Comparison of ENCODE assay signal across 17 cellular contexts in genomic region chr9:129209109-129209508, GRCh38. TPM values are rescaled to one million over a fixed set of nuclear protein-coding genes. Genes with fewer than 3 reads are reported as not detected.
DNase-seq lines count a peak whose midpoint lies in the region; ATAC-seq and TF ChIP-seq lines count a peak whose summit lies in the region.
"Had no signal": no experiment of that assay in that cellular context is flagged by ENCODE, and none has a peak within 500 bp of the region (broad histone marks: within the 10 kb centered on the region; RNA-seq: fewer than 3 reads in every experiment).

No MANE protein-coding gene starts in this region.

- H3K4me3 Mint-ChIP-seq in activated CD8-positive, alpha-beta memory T cell treated with anti-CD3 and anti-CD28 coated beads, Interleukin-2, amount 10 ng/mL, durations not matched to agents 7 days and 5 days: no peak overlapping the region
- H3K4me3 Mint-ChIP-seq in activated CD8-positive, alpha-beta T cell treated with anti-CD3 and anti-CD28 coated beads, Interleukin-2, amount 10 ng/mL, durations not matched to agents 7 days and 5 days: peak overlapping the region; percentile 68
- peak overlapping the region; percentile 69 for H3K4me3 Mint-ChIP-seq in progenitor cell of endocrine pancreas (ENCODE audit: low read depth)
- H3K4me3 Mint-ChIP-seq: memory B cell had no signal

- CTCF ChIA-PET in activated CD8-positive, alpha-beta memory T cell treated with anti-CD3 and anti-CD28 coated beads, Interleukin-2, amount 10 ng/mL, durations not matched to agents 7 days and 5 days (lab: Charles Lee): no interaction called here
- CTCF ChIA-PET in activated CD8-positive, alpha-beta T cell treated with anti-CD3 and anti-CD28 coated beads, Interleukin-2, amount 10 ng/mL, durations not matched to agents 7 days and 5 days (lab: Charles Lee): no interaction called here

- peak overlapping the region; percentile 74 for H3K4me3 ChIP-seq in iPS-18a (ENCODE audit: low read length)
- no peak overlapping the region for H3K4me3 ChIP-seq in upper lobe of left lung
- H3K4me3 ChIP-seq: heart left ventricle, MG63, tibial nerve had no signal

- no peaks in the 10 kb centered on the region for H3K27me3 ChIP-seq in iPS-18a (ENCODE audit: control insufficient read depth, insufficient read depth, low read length)
- H3K27me3 ChIP-seq in upper lobe of left lung: no peaks in the 10 kb centered on the region
- H3K27me3 ChIP-seq: BE2C, heart left ventricle, MG63, tibial nerve had no signal

- POLR2A ChIA-PET in activated CD8-positive, alpha-beta T cell treated with anti-CD3 and anti-CD28 coated beads, Interleukin-2, amount 10 ng/mL, durations not matched to agents 7 days and 5 days (lab: Charles Lee): interaction anchor here (1.5 kb wide), 1 partner anchor 12 kb away, joined by 4 read pairs; no protein-coding TSS in a partner anchor

- H3K9me3 ChIP-seq in iPS-18a (ENCODE audit: control insufficient read depth, low read depth, low read length): no peaks in the 10 kb centered on the region
- H3K9me3 ChIP-seq in upper lobe of left lung: no peaks in the 10 kb centered on the region
- H3K9me3 ChIP-seq: BE2C, heart left ventricle, MG63, tibial nerve had no signal

- no peak for TF ChIP-seq EP300 in upper lobe of left lung (IDR thresholded peaks at IDR 0.05)

- H3K9ac ChIP-seq in iPS-18a (ENCODE audit: low read length): peak overlapping the region; percentile 61

- H3K36me3 Mint-ChIP-seq in activated CD8-positive, alpha-beta memory T cell treated with anti-CD3 and anti-CD28 coated beads, Interleukin-2, amount 10 ng/mL, durations not matched to agents 7 days and 5 days: no peaks in the 10 kb centered on the region
- H3K36me3 Mint-ChIP-seq in activated CD8-positive, alpha-beta T cell treated with anti-CD3 and anti-CD28 coated beads, Interleukin-2, amount 10 ng/mL, durations not matched to agents 7 days and 5 days (ENCODE audit: low read depth): no peaks in the 10 kb centered on the region
- H3K36me3 Mint-ChIP-seq in progenitor cell of endocrine pancreas (ENCODE audit: insufficient read depth): no peaks in the 10 kb centered on the region
- H3K36me3 Mint-ChIP-seq: memory B cell had no signal

- no peaks in the 10 kb centered on the region for H3K9me3 Mint-ChIP-seq in activated CD8-positive, alpha-beta memory T cell treated with anti-CD3 and anti-CD28 coated beads, Interleukin-2, amount 10 ng/mL, durations not matched to agents 7 days and 5 days (ENCODE audit: low read depth)
- H3K9me3 Mint-ChIP-seq in activated CD8-positive, alpha-beta T cell treated with anti-CD3 and anti-CD28 coated beads, Interleukin-2, amount 10 ng/mL, durations not matched to agents 7 days and 5 days (ENCODE audit: insufficient read depth): no peaks in the 10 kb centered on the region
- no peaks in the 10 kb centered on the region for H3K9me3 Mint-ChIP-seq in progenitor cell of endocrine pancreas (ENCODE audit: low read depth)
- H3K9me3 Mint-ChIP-seq: memory B cell had no signal

- TF ChIP-seq CTCF in progenitor cell of endocrine pancreas (IDR thresholded peaks at IDR 0.05; ENCODE audit: unreplicated experiment) (no peak), upper lobe of left lung (IDR thresholded peaks at IDR 0.05) (no peak)

- no peaks in the 10 kb centered on the region for H3K36me3 ChIP-seq in iPS-18a (ENCODE audit: control insufficient read depth, low read depth, low read length)
- no peaks in the 10 kb centered on the region for H3K36me3 ChIP-seq in upper lobe of left lung
- H3K36me3 ChIP-seq: BE2C, heart left ventricle, MG63, tibial nerve had no signal

- no peak for DNase-seq in activated CD8-positive, alpha-beta memory T cell treated with anti-CD3 and anti-CD28 coated beads, Interleukin-2, amount 10 ng/mL, durations not matched to agents 7 days and 5 days
- no peak for DNase-seq in activated CD8-positive, alpha-beta memory T cell treated with anti-CD3 and anti-CD28 coated beads, Interleukin-2, amount 50 U/mL, for 4 hours
- no peak for DNase-seq in activated CD8-positive, alpha-beta T cell treated with anti-CD3 and anti-CD28 coated beads, Interleukin-2, amount 10 ng/mL, durations not matched to agents 7 days and 5 days
- DNase-seq in progenitor cell of endocrine pancreas (ENCODE audit: low spot score, unreplicated experiment) (no peak), NCI-H446 (lab: John Stamatoyannopoulos, UW) (no peak), upper lobe of left lung (no peak), NCI-H128 (lab: John Stamatoyannopoulos, UW; ENCODE audit: unreplicated experiment) (no peak)
- DNase-seq: activated effector memory CD4-positive, alpha-beta T cell treated with Interleukin-2 at 50 U/mL for 16 hours; BE2C; heart left ventricle; kidney glomerular epithelial cell; MG63; NCI-H1694; NCI-H345 had no signal

- H3K4me1 ChIP-seq in iPS-18a (ENCODE audit: control insufficient read depth, low read depth, low read length): peaks cover 18% of the 10 kb centered on the region
- H3K4me1 ChIP-seq in upper lobe of left lung: no peaks in the 10 kb centered on the region
- H3K4me1 ChIP-seq: BE2C, heart left ventricle, tibial nerve had no signal

- 76 to 78% methylated on average over 3 to 4 of the region's 4 CpGs for WGBS in upper lobe of left lung, 2 donors

- H3K27ac Mint-ChIP-seq in activated CD8-positive, alpha-beta memory T cell treated with anti-CD3 and anti-CD28 coated beads, Interleukin-2, amount 10 ng/mL, durations not matched to agents 7 days and 5 days: peak overlapping the region; percentile 77
- H3K27ac Mint-ChIP-seq in activated CD8-positive, alpha-beta T cell treated with anti-CD3 and anti-CD28 coated beads, Interleukin-2, amount 10 ng/mL, durations not matched to agents 7 days and 5 days: peak overlapping the region; percentile 91
- H3K27ac Mint-ChIP-seq in progenitor cell of endocrine pancreas: no peak overlapping the region
- H3K27ac Mint-ChIP-seq: memory B cell had no signal

- no peak for TF ChIP-seq POLR2A in upper lobe of left lung (IDR thresholded peaks at IDR 0.05)

- peaks cover 16% of the 10 kb centered on the region for H3K4me1 Mint-ChIP-seq in activated CD8-positive, alpha-beta memory T cell treated with anti-CD3 and anti-CD28 coated beads, Interleukin-2, amount 10 ng/mL, durations not matched to agents 7 days and 5 days
- H3K4me1 Mint-ChIP-seq in activated CD8-positive, alpha-beta T cell treated with anti-CD3 and anti-CD28 coated beads, Interleukin-2, amount 10 ng/mL, durations not matched to agents 7 days and 5 days (ENCODE audit: low read depth): peaks cover 33% of the 10 kb centered on the region
- H3K4me1 Mint-ChIP-seq in progenitor cell of endocrine pancreas (ENCODE audit: low read depth): peaks cover 10% of the 10 kb centered on the region

- no peaks in the 10 kb centered on the region for H3K27me3 Mint-ChIP-seq in activated CD8-positive, alpha-beta memory T cell treated with anti-CD3 and anti-CD28 coated beads, Interleukin-2, amount 10 ng/mL, durations not matched to agents 7 days and 5 days
- no peaks in the 10 kb centered on the region for H3K27me3 Mint-ChIP-seq in activated CD8-positive, alpha-beta T cell treated with anti-CD3 and anti-CD28 coated beads, Interleukin-2, amount 10 ng/mL, durations not matched to agents 7 days and 5 days (ENCODE audit: low read depth)
- no peaks in the 10 kb centered on the region for H3K27me3 Mint-ChIP-seq in progenitor cell of endocrine pancreas
- H3K27me3 Mint-ChIP-seq: memory B cell had no signal

- ATAC-seq in activated CD8-positive, alpha-beta memory T cell treated with anti-CD3 and anti-CD28 coated beads, Interleukin-2, amount 10 ng/mL, durations not matched to agents 7 days and 5 days: no peak
- ATAC-seq in activated CD8-positive, alpha-beta T cell treated with anti-CD3 and anti-CD28 coated beads, Interleukin-2, amount 10 ng/mL, durations not matched to agents 7 days and 5 days: no peak
- no peak for ATAC-seq in upper lobe of left lung (ENCODE audit: low FRiP score in 2 of 2)
- ATAC-seq: heart left ventricle had no signal

- H3K27ac ChIP-seq in iPS-18a (ENCODE audit: low read length) (peak overlapping the region; percentile 55), upper lobe of left lung (no peak overlapping the region)
- H3K27ac ChIP-seq: heart left ventricle, tibial nerve had no signal

RNA-seq across cellular contexts. Expression of gene IER5L, which starts 31.0 kb away (rescaled TPM):
- total RNA-seq in activated CD8-positive, alpha-beta memory T cell treated with anti-CD3 and anti-CD28 coated beads, Interleukin-2, amount 10 ng/mL, durations not matched to agents 7 days and 5 days: 1 to 10 TPM; 4.9 to 6.1 TPM
- 1 to 10 TPM; 6.0 to 6.1 TPM for total RNA-seq in activated CD8-positive, alpha-beta T cell treated with anti-CD3 and anti-CD28 coated beads, Interleukin-2, amount 10 ng/mL, durations not matched to agents 7 days and 5 days
- 21.8 and 22.6 TPM in 2 replicates for total RNA-seq in progenitor cell of endocrine pancreas
- total RNA-seq in upper lobe of left lung: 10 to 100 TPM in 3 of 6 donors, 1 to 10 TPM in 3; 3.7 to 17.0 (median 10.3) TPM
